ENCODE assay signal across 28 cellular contexts in genomic region chr12:4435537-4435936, GRCh38. TPM values are rescaled to one million over a fixed set of nuclear protein-coding genes. Genes with fewer than 3 reads are reported as not detected.
DNase-seq lines count a peak whose midpoint lies in the region; ATAC-seq and TF ChIP-seq lines count a peak whose summit lies in the region.
"Had no signal": no experiment of that assay in that cellular context is flagged by ENCODE, and none has a peak within 500 bp of the region (broad histone marks: within the 10 kb centered on the region; RNA-seq: fewer than 3 reads in every experiment).

No MANE protein-coding gene starts in this region.

- CTCF ChIA-PET in activated CD8-positive, alpha-beta memory T cell treated with anti-CD3 and anti-CD28 coated beads, Interleukin-2, amount 10 ng/mL, durations not matched to agents 7 days and 5 days (lab: Charles Lee) = no interaction called here

- no peaks in the 10 kb centered on the region for H3K36me3 Mint-ChIP-seq in activated CD8-positive, alpha-beta memory T cell treated with anti-CD3 and anti-CD28 coated beads, Interleukin-2, amount 10 ng/mL, durations not matched to agents 7 days and 5 days

- no peak for TF ChIP-seq POLR2A in erythroblast (IDR thresholded peaks at IDR 0.05; ENCODE audit: low read length)

- DNase-seq in activated CD8-positive, alpha-beta memory T cell treated with anti-CD3 and anti-CD28 coated beads, Interleukin-2, amount 10 ng/mL, durations not matched to agents 7 days and 5 days = peak; percentile 28
- no peak for DNase-seq in activated CD8-positive, alpha-beta memory T cell treated with anti-CD3 and anti-CD28 coated beads for 24 hours
- DNase-seq in NCI-H69 (lab: John Stamatoyannopoulos, UW) = peak; percentile 7
- peak; percentile 22 for DNase-seq in islet precursor cell
- DNase-seq in erythroblast (lab: John Stamatoyannopoulos, UW) = no peak
- DNase-seq: 8988T; activated CD4-positive, alpha-beta T cell treated with anti-CD3 and anti-CD28 coated beads, Interleukin-2, amount 10 ng/mL, durations not matched to agents 7 days and 5 days; activated naive CD8-positive, alpha-beta T cell treated with anti-CD3 and anti-CD28 coated beads for 36 hours; glutamatergic neuron; NCI-H1092; NCI-H187 treated with DMSO at 0.1 percent for 48 hours; NCI-H748 treated with DMSO at 0.1 percent for 48 hours; stimulated activated CD4-positive, alpha-beta T cell treated with anti-CD3 and anti-CD28 coated beads, Interleukin-15, amount 100 ng/mL, for 24 hours; stomach; T-helper 17 cell had no signal

- peaks cover 14% of the 10 kb centered on the region for H3K4me1 Mint-ChIP-seq in activated CD8-positive, alpha-beta memory T cell treated with anti-CD3 and anti-CD28 coated beads, Interleukin-2, amount 10 ng/mL, durations not matched to agents 7 days and 5 days

- H3K27me3 Mint-ChIP-seq in activated CD8-positive, alpha-beta memory T cell treated with anti-CD3 and anti-CD28 coated beads, Interleukin-2, amount 10 ng/mL, durations not matched to agents 7 days and 5 days = peaks cover 17% of the 10 kb centered on the region
- H3K27me3 Mint-ChIP-seq: activated naive CD8-positive, alpha-beta T cell treated with anti-CD3 and anti-CD28 coated beads for 36 hours had no signal

- H3K9me3 Mint-ChIP-seq in activated CD8-positive, alpha-beta memory T cell treated with anti-CD3 and anti-CD28 coated beads, Interleukin-2, amount 10 ng/mL, durations not matched to agents 7 days and 5 days (ENCODE audit: low read depth) = no peaks in the 10 kb centered on the region
- H3K9me3 Mint-ChIP-seq: activated CD4-positive, alpha-beta T cell treated with anti-CD3 and anti-CD28 coated beads, Interleukin-2, amount 10 ng/mL, durations not matched to agents 7 days and 5 days; activated naive CD8-positive, alpha-beta T cell treated with anti-CD3 and anti-CD28 coated beads for 36 hours; neural crest cell had no signal

- no peak for ATAC-seq in activated CD8-positive, alpha-beta memory T cell treated with anti-CD3 and anti-CD28 coated beads, Interleukin-2, amount 10 ng/mL, durations not matched to agents 7 days and 5 days
- ATAC-seq in HG02973 (IDR thresholded peaks at IDR 0.05; ENCODE audit: unreplicated experiment) = no peak
- no peak for ATAC-seq in GM21381 (IDR thresholded peaks at IDR 0.05; ENCODE audit: unreplicated experiment)
- no peak for ATAC-seq in GM21390 (IDR thresholded peaks at IDR 0.05; ENCODE audit: unreplicated experiment)
- ATAC-seq: HCT116, T-helper 17 cell had no signal

- no peak overlapping the region for H3K4me3 Mint-ChIP-seq in activated CD8-positive, alpha-beta memory T cell treated with anti-CD3 and anti-CD28 coated beads, Interleukin-2, amount 10 ng/mL, durations not matched to agents 7 days and 5 days
- H3K4me3 Mint-ChIP-seq: activated CD4-positive, alpha-beta T cell treated with anti-CD3 and anti-CD28 coated beads, Interleukin-2, amount 10 ng/mL, durations not matched to agents 7 days and 5 days; activated naive CD8-positive, alpha-beta T cell treated with anti-CD3 and anti-CD28 coated beads for 36 hours; neural crest cell; T-helper 17 cell had no signal

- no peak overlapping the region for H3K27ac Mint-ChIP-seq in activated CD8-positive, alpha-beta memory T cell treated with anti-CD3 and anti-CD28 coated beads, Interleukin-2, amount 10 ng/mL, durations not matched to agents 7 days and 5 days
- H3K27ac Mint-ChIP-seq: activated CD4-positive, alpha-beta T cell treated with anti-CD3 and anti-CD28 coated beads, Interleukin-2, amount 10 ng/mL, durations not matched to agents 7 days and 5 days; activated naive CD8-positive, alpha-beta T cell treated with anti-CD3 and anti-CD28 coated beads for 36 hours; T-helper 17 cell had no signal

RNA-seq across cellular contexts. Expression of gene FGF6, which starts 10.1 kb away (rescaled TPM):
- not detected for total RNA-seq in activated CD8-positive, alpha-beta memory T cell treated with anti-CD3 and anti-CD28 coated beads, Interleukin-2, amount 10 ng/mL, durations not matched to agents 7 days and 5 days
- total RNA-seq: activated CD4-positive, alpha-beta T cell treated with anti-CD3 and anti-CD28 coated beads, Interleukin-2, amount 10 ng/mL, durations not matched to agents 7 days and 5 days; activated naive CD8-positive, alpha-beta T cell treated with anti-CD3 and anti-CD28 coated beads for 36 hours; ascending aorta; cardiac septum; Daoy; dermis microvascular lymphatic vessel endothelial cell; kidney epithelial cell; lung; neural crest cell; prostate gland; stomach; T-helper 17 cell; tibial nerve had no signal

RNA-seq across cellular contexts. Expression of gene FGF23, which starts 56.0 kb away (rescaled TPM):
- not detected for total RNA-seq in activated CD8-positive, alpha-beta memory T cell treated with anti-CD3 and anti-CD28 coated beads, Interleukin-2, amount 10 ng/mL, durations not matched to agents 7 days and 5 days
- total RNA-seq: activated CD4-positive, alpha-beta T cell treated with anti-CD3 and anti-CD28 coated beads, Interleukin-2, amount 10 ng/mL, durations not matched to agents 7 days and 5 days; activated naive CD8-positive, alpha-beta T cell treated with anti-CD3 and anti-CD28 coated beads for 36 hours; ascending aorta; Daoy; dermis microvascular lymphatic vessel endothelial cell; kidney epithelial cell; lung; prostate gland; stomach; T-helper 17 cell; tibial nerve had no signal

Comparison
In these comparisons a context has a peak if more than half of its experiments do, and no peak if none do; other contexts are left out.
1. DNase-seq: peak in activated CD8-positive, alpha-beta memory T cell treated with anti-CD3 and anti-CD28 coated beads, Interleukin-2, amount 10 ng/mL, durations not matched to agents 7 days and 5 days (single experiment), NCI-H69 (single experiment) and islet precursor cell (single experiment); none in activated CD8-positive, alpha-beta memory T cell treated with anti-CD3 and anti-CD28 coated beads for 24 hours (single experiment) and erythroblast (0 of 2).